1 cellular context compared by ENCODE assay signal in the genomic region with DNA sequence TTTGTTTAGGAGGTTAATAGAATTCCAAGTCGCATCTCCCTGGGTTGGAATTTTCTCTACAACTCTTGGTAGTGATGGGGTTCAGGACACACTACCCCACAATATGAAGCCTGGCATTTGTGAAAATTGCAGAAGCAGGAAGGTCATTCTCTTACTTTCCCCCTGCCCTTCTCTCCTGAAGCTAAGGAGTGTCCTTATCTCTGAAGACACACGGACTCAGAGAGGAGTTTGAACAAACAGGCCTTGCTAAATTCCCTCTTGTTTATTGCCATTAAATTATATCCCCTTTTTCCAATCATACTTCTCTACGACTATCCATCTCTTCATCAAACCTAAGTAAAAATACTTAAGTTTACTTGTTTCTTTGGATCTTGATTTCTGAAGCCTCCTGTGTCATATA.
TF ChIP-seq lines count a peak whose summit lies in the region.

No MANE protein-coding gene starts in this region.

TF ChIP-seq in H1, 55 proteins besides CTCF, POLR2A, EP300 and RAD21:
- TF ChIP-seq, protein P1, sequence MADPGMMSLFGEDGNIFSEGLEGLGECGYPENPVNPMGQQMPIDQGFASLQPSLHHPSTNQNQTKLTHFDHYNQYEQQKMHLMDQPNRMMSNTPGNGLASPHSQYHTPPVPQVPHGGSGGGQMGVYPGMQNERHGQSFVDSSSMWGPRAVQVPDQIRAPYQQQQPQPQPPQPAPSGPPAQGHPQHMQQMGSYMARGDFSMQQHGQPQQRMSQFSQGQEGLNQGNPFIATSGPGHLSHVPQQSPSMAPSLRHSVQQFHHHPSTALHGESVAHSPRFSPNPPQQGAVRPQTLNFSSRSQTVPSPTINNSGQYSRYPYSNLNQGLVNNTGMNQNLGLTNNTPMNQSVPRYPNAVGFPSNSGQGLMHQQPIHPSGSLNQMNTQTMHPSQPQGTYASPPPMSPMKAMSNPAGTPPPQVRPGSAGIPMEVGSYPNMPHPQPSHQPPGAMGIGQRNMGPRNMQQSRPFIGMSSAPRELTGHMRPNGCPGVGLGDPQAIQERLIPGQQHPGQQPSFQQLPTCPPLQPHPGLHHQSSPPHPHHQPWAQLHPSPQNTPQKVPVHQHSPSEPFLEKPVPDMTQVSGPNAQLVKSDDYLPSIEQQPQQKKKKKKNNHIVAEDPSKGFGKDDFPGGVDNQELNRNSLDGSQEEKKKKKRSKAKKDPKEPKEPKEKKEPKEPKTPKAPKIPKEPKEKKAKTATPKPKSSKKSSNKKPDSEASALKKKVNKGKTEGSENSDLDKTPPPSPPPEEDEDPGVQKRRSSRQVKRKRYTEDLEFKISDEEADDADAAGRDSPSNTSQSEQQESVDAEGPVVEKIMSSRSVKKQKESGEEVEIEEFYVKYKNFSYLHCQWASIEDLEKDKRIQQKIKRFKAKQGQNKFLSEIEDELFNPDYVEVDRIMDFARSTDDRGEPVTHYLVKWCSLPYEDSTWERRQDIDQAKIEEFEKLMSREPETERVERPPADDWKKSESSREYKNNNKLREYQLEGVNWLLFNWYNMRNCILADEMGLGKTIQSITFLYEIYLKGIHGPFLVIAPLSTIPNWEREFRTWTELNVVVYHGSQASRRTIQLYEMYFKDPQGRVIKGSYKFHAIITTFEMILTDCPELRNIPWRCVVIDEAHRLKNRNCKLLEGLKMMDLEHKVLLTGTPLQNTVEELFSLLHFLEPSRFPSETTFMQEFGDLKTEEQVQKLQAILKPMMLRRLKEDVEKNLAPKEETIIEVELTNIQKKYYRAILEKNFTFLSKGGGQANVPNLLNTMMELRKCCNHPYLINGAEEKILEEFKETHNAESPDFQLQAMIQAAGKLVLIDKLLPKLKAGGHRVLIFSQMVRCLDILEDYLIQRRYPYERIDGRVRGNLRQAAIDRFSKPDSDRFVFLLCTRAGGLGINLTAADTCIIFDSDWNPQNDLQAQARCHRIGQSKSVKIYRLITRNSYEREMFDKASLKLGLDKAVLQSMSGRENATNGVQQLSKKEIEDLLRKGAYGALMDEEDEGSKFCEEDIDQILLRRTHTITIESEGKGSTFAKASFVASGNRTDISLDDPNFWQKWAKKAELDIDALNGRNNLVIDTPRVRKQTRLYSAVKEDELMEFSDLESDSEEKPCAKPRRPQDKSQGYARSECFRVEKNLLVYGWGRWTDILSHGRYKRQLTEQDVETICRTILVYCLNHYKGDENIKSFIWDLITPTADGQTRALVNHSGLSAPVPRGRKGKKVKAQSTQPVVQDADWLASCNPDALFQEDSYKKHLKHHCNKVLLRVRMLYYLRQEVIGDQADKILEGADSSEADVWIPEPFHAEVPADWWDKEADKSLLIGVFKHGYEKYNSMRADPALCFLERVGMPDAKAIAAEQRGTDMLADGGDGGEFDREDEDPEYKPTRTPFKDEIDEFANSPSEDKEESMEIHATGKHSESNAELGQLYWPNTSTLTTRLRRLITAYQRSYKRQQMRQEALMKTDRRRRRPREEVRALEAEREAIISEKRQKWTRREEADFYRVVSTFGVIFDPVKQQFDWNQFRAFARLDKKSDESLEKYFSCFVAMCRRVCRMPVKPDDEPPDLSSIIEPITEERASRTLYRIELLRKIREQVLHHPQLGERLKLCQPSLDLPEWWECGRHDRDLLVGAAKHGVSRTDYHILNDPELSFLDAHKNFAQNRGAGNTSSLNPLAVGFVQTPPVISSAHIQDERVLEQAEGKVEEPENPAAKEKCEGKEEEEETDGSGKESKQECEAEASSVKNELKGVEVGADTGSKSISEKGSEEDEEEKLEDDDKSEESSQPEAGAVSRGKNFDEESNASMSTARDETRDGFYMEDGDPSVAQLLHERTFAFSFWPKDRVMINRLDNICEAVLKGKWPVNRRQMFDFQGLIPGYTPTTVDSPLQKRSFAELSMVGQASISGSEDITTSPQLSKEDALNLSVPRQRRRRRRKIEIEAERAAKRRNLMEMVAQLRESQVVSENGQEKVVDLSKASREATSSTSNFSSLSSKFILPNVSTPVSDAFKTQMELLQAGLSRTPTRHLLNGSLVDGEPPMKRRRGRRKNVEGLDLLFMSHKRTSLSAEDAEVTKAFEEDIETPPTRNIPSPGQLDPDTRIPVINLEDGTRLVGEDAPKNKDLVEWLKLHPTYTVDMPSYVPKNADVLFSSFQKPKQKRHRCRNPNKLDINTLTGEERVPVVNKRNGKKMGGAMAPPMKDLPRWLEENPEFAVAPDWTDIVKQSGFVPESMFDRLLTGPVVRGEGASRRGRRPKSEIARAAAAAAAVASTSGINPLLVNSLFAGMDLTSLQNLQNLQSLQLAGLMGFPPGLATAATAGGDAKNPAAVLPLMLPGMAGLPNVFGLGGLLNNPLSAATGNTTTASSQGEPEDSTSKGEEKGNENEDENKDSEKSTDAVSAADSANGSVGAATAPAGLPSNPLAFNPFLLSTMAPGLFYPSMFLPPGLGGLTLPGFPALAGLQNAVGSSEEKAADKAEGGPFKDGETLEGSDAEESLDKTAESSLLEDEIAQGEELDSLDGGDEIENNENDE (IDR thresholded peaks at IDR 0.05; ENCODE audit: insufficient replicate concordance, low read length) = no peak
- TF ChIP-seq BCL11A (IDR thresholded peaks at IDR 0.05; ENCODE audit: low read depth in 2 of 2, low read length in 2 of 2) (no peak), BRCA1 (IDR thresholded peaks at IDR 0.05; ENCODE audit: low read depth, low read length) (no peak), SUZ12 (IDR thresholded peaks at IDR 0.05; ENCODE audit: low read length) (no peak), KDM5A (IDR thresholded peaks at IDR 0.05; ENCODE audit: low read length) (no peak), SP4 (IDR thresholded peaks at IDR 0.05; ENCODE audit: low read length) (no peak), SP2 (IDR thresholded peaks at IDR 0.05; ENCODE audit: low read length) (no peak), CBX8 (IDR thresholded peaks at IDR 0.05; ENCODE audit: borderline replicate concordance, low read depth, low read length) (no peak), HDAC2 (IDR thresholded peaks at IDR 0.05; ENCODE audit: borderline replicate concordance in 1 of 2, low read depth in 2 of 2, low read length in 2 of 2) (no peak), JUN (IDR thresholded peaks at IDR 0.05; ENCODE audit: low read depth, low read length) (no peak), YY1 (IDR thresholded peaks at IDR 0.05; ENCODE audit: low read depth, low read length) (no peak)
TF ChIP-seq in H1: peak in this region for 0.
